In genomic region chr5:134509308-134510040, GRCh38 we compare ENCODE assay signal across 12 cellular contexts. TPM values are rescaled to one million over a fixed set of nuclear protein-coding genes. Genes with fewer than 3 reads are reported as not detected.
DNase-seq lines count a peak whose midpoint lies in the region; ATAC-seq and TF ChIP-seq lines count a peak whose summit lies in the region.
"Had no signal": no experiment of that assay in that cellular context is flagged by ENCODE, and none has a peak within 500 bp of the region (broad histone marks: within the 10 kb centered on the region; RNA-seq: fewer than 3 reads in every experiment).

No MANE protein-coding gene starts in this region.

- no peak for TF ChIP-seq CTCF in type B pancreatic cell (conservative IDR thresholded peaks at IDR 0.05)

- WGBS in right cardiac atrium = 89% methylated on average over 13 of the region's 13 CpGs

- H3K9me3 ChIP-seq in right cardiac atrium (ENCODE audit: control insufficient read depth, low read length) = no peaks in the 10 kb centered on the region

- no peaks in the 10 kb centered on the region for H3K36me3 Mint-ChIP-seq in type B pancreatic cell

- intact Hi-C loops in right cardiac atrium (cut with DNase I) = loop anchor here in 2 of 4 donors (5.0 kb wide), 1 partner anchor 42 kb away; no protein-coding TSS in a partner anchor
- intact Hi-C loops in Right ventricle myocardium inferior (cut with DNase I) = no loop called here

- peak overlapping the region; percentile 9 for H3K4me3 Mint-ChIP-seq in type B pancreatic cell

- H3K27ac ChIP-seq in right cardiac atrium (ENCODE audit: low read length) = no peak overlapping the region

- DNase-seq in right cardiac atrium = peak in 2 of 3 donors; percentile 10 to 33
- DNase-seq in Right ventricle myocardium inferior (ENCODE audit: missing footprints) = no peak
- DNase-seq in foreskin melanocyte = peak; percentile 32
- DNase-seq in type B pancreatic cell (ENCODE audit: extremely low spot score, unreplicated experiment) = no peak
- DNase-seq: caudate nucleus, glutamatergic neuron, midbrain, NCI-H1694 treated with DMSO at 0.1 percent for 48 hours had no signal

- no peaks in the 10 kb centered on the region for H3K9me3 Mint-ChIP-seq in type B pancreatic cell

- ATAC-seq in right cardiac atrium = no peak
- no peak for ATAC-seq in Right ventricle myocardium inferior
- ATAC-seq in SK-N-SH treated with all-trans-retinoic acid at 6 μM for 48 hours = no peak
- ATAC-seq in GM21423 (IDR thresholded peaks at IDR 0.05; ENCODE audit: unreplicated experiment) = no peak
- no peak for ATAC-seq in GM18858 (IDR thresholded peaks at IDR 0.05; ENCODE audit: unreplicated experiment)
- ATAC-seq in GM18498 (IDR thresholded peaks at IDR 0.05; ENCODE audit: unreplicated experiment) = no peak

- peaks cover 13% of the 10 kb centered on the region for H3K4me1 Mint-ChIP-seq in type B pancreatic cell (ENCODE audit: unreplicated experiment)

- H3K27me3 ChIP-seq in right cardiac atrium (ENCODE audit: control insufficient read depth, insufficient read depth) = no peaks in the 10 kb centered on the region

- H3K4me3 ChIP-seq in right cardiac atrium (ENCODE audit: low read length) = no peak overlapping the region

- no peak overlapping the region for H3K27ac Mint-ChIP-seq in type B pancreatic cell

- peaks cover 9% of the 10 kb centered on the region for H3K4me1 ChIP-seq in right cardiac atrium (ENCODE audit: control insufficient read depth, insufficient read depth, low read length)

- H3K27me3 Mint-ChIP-seq in type B pancreatic cell = no peaks in the 10 kb centered on the region

TF ChIP-seq in SK-N-SH treated with all-trans-retinoic acid at 6 μM for 48 hours, 23 proteins besides CTCF, POLR2A, EP300 and RAD21:
- TF ChIP-seq ZC3H10 (CRISPR knock-in tag; IDR thresholded peaks at IDR 0.05) = no peak
- TF ChIP-seq ARNTL (CRISPR knock-in tag; IDR thresholded peaks at IDR 0.05; ENCODE audit: borderline replicate concordance, low read depth) = no peak
- 0 out of 2 replicates have a peak, but pooled peaks have one; percentile 15 for TF ChIP-seq TCF4 (CRISPR knock-in tag; IDR thresholded peaks at IDR 0.05; ENCODE audit: borderline replicate concordance)
- peak; percentile 46; the same call in 1 of the 2 replicates for TF ChIP-seq TSHZ2 (CRISPR knock-in tag; IDR thresholded peaks at IDR 0.05)
- no peak for TF ChIP-seq POU6F1 (CRISPR knock-in tag; IDR thresholded peaks at IDR 0.05; ENCODE audit: borderline replicate concordance, low read depth)
- TF ChIP-seq ZNF8 (CRISPR knock-in tag; IDR thresholded peaks at IDR 0.05) = peak; percentile 88
- no peak for TF ChIP-seq CREB5 (CRISPR knock-in tag; IDR thresholded peaks at IDR 0.05; ENCODE audit: low read depth)
- no peak for TF ChIP-seq CSDC2 (CRISPR knock-in tag; IDR thresholded peaks at IDR 0.05)

RNA-seq across cellular contexts. Expression of gene JADE2, which starts 16.0 kb away (rescaled TPM):
- 10 to 100 TPM; 45.5 to 51.6 (median 48.3) TPM for total RNA-seq in right cardiac atrium
- polyA plus RNA-seq in right cardiac atrium = 18.6 TPM
- total RNA-seq in Right ventricle myocardium inferior = 24.6 TPM
- total RNA-seq in type B pancreatic cell (ENCODE audit: low replicate concordance) = 10.8 and 29.8 TPM in 2 replicates

Comparison
In these comparisons a context has a peak if more than half of its experiments do, and no peak if none do; other contexts are left out.
1. DNase-seq: peak in right cardiac atrium (2 of 3) and foreskin melanocyte (single experiment); none in Right ventricle myocardium inferior (single experiment) and type B pancreatic cell (single experiment).